Comparison of ENCODE assay signal across 8 cellular contexts in the genomic region with DNA sequence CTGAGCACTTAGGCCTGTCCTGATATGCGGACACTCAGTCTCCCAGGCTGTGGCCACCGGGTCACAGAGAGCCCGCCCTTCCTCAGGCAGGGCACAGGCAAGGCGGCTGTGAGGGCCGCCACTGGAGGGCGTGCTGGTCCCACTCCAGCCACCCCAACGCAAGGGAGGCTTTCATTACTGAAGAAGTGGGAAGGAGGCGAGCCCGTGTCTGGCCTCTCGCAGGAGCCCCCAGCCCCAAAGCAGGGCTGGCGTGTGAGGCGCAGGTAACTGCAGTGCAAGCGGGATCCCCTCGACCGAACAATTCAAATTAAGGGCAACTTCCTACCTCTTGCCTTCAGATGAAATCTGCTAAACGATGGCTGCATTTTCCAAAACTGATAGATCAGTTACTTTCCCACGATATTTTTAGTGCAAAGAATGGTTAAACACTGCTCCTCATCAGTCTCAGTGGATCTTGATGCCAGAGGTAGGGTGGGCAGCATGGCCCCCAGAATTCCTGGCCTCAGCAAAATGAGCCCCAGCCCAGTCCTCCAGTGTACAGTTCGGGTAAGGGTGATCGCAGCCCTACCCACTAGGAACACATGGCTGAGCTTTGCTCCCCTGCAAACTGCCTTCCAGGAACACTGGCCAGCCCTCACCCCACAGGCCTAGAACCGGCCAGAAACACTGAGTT.
DNase-seq lines count a peak whose midpoint lies in the region; ATAC-seq and TF ChIP-seq lines count a peak whose summit lies in the region.

No MANE protein-coding gene starts in this region.

- H3K36me3 Mint-ChIP-seq in neural crest cell (ENCODE audit: low read depth) (no peaks in the 10 kb centered on the region), mesothelial cell of epicardium (no peaks in the 10 kb centered on the region)

- no peaks in the 10 kb centered on the region for H3K27me3 ChIP-seq in colonic mucosa

- H3K27me3 Mint-ChIP-seq in neural crest cell (ENCODE audit: low read depth) (no peaks in the 10 kb centered on the region), mesothelial cell of epicardium (ENCODE audit: low read depth) (no peaks in the 10 kb centered on the region)

- H3K4me3 ChIP-seq in colonic mucosa: no peak overlapping the region

- H3K4me1 Mint-ChIP-seq in neural crest cell: peaks cover 7% of the 10 kb centered on the region
- H3K4me1 Mint-ChIP-seq in mesothelial cell of epicardium: no peaks in the 10 kb centered on the region

- no peak for ATAC-seq in HG02759 (IDR thresholded peaks at IDR 0.05; ENCODE audit: unreplicated experiment)

- intact Hi-C loops in colonic mucosa (cut with DNase I): loop anchor here (10.0 kb wide), 1 partner anchor 662 kb away; no protein-coding TSS in a partner anchor

- H3K9me3 Mint-ChIP-seq in neural crest cell (no peaks in the 10 kb centered on the region), mesothelial cell of epicardium (no peaks in the 10 kb centered on the region)

- DNase-seq in stimulated activated CD4-positive, alpha-beta T cell treated with anti-CD3 and anti-CD28 coated beads, Interleukin-15, amount 100 ng/mL, for 24 hours: peak; percentile 32
- DNase-seq in stimulated activated CD4-positive, alpha-beta T cell treated with anti-CD3 and anti-CD28 coated beads, Interleukin-12 subunit alpha, Interleukin-12 subunit beta, amount 100 ng/mL, for 4 hours: no peak
- DNase-seq in NCI-H526 treated with DMSO at 0.1 percent for 48 hours (lab: John Stamatoyannopoulos, UW): peak; percentile 2
- peak; percentile 70 for DNase-seq in colonic mucosa
- peak; percentile 75 for DNase-seq in neural crest cell (ENCODE audit: low read depth, low spot score)
- DNase-seq in NCI-H1048 (lab: John Stamatoyannopoulos, UW): no peak
- DNase-seq in mesothelial cell of epicardium (ENCODE audit: low spot score in 2 of 2, unreplicated experiment in 2 of 2): no peak

- H3K27ac Mint-ChIP-seq in neural crest cell (ENCODE audit: unreplicated experiment): peak overlapping the region; percentile 27
- no peak overlapping the region for H3K27ac Mint-ChIP-seq in mesothelial cell of epicardium

- no peaks in the 10 kb centered on the region for H3K36me3 ChIP-seq in colonic mucosa

- H3K9me3 ChIP-seq in colonic mucosa: no peaks in the 10 kb centered on the region

- H3K4me3 Mint-ChIP-seq in neural crest cell: no peak overlapping the region
- no peak overlapping the region for H3K4me3 Mint-ChIP-seq in mesothelial cell of epicardium

- no peak overlapping the region for H3K9ac ChIP-seq in colonic mucosa (ENCODE audit: low read depth in 2 of 2, low read length in 2 of 2)

- TF ChIP-seq CTCF in colonic mucosa (IDR thresholded peaks at IDR 0.05) (peak; percentile 68), neural crest cell (conservative IDR thresholded peaks at IDR 0.05) (peak; percentile 81), mesothelial cell of epicardium (IDR thresholded peaks at IDR 0.05; ENCODE audit: unreplicated experiment) (no peak)

- H3K27ac ChIP-seq in colonic mucosa: no peak overlapping the region

- no peaks in the 10 kb centered on the region for H3K4me1 ChIP-seq in colonic mucosa

Comparison
In these comparisons a context has a peak if more than half of its experiments do, and no peak if none do; other contexts are left out.
1. DNase-seq: peak in stimulated activated CD4-positive, alpha-beta T cell treated with anti-CD3 and anti-CD28 coated beads, Interleukin-15, amount 100 ng/mL, for 24 hours (single experiment), NCI-H526 treated with DMSO at 0.1 percent for 48 hours (single experiment), colonic mucosa (single experiment) and neural crest cell (single experiment); none in stimulated activated CD4-positive, alpha-beta T cell treated with anti-CD3 and anti-CD28 coated beads, Interleukin-12 subunit alpha, Interleukin-12 subunit beta, amount 100 ng/mL, for 4 hours (single experiment), NCI-H1048 (single experiment) and mesothelial cell of epicardium (0 of 2).